Comparison of ENCODE assay signal across 1 cellular context in the genomic region with DNA sequence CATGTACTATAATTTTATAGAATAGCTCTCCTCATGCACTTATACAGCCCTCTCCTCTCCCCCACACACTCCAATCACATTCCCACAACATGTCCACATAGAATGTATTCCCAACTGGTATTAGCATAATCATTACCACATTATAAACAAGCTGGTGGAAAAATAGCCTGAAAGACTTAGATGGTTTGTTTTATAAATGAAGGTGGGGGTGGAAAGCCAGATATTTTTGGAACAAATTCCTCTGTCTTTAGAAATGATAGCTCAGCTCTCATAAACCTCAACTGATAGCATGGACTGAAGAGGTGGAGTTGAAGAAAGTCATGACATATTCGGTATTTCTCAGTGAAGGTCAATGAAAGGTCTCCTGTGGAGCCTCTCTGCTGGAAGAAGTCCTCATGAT.
TF ChIP-seq lines count a peak whose summit lies in the region.

No MANE protein-coding gene starts in this region.

TF ChIP-seq in IMR-90, 13 proteins besides CTCF, POLR2A, EP300 and RAD21:
- TF ChIP-seq SMC3 (IDR thresholded peaks at IDR 0.05; ENCODE audit: low read depth, low read length) (no peak), MAFK (IDR thresholded peaks at IDR 0.05; ENCODE audit: low read depth, low read length) (no peak), RCOR1 (IDR thresholded peaks at IDR 0.05; ENCODE audit: insufficient replicate concordance, low read length) (no peak), FOS (IDR thresholded peaks at IDR 0.05; ENCODE audit: low read depth, low read length) (no peak), CHD1 (IDR thresholded peaks at IDR 0.05; ENCODE audit: low read depth, low read length) (no peak), CEBPB (IDR thresholded peaks at IDR 0.05; ENCODE audit: low read depth, low read length) (no peak), MAZ (IDR thresholded peaks at IDR 0.05; ENCODE audit: borderline replicate concordance, low read depth, low read length) (no peak), NFE2L2 (IDR thresholded peaks at IDR 0.05; ENCODE audit: low read depth, low read length) (no peak), RFX5 (IDR thresholded peaks at IDR 0.05; ENCODE audit: low read depth, low read length) (no peak), BHLHE40 (IDR thresholded peaks at IDR 0.05; ENCODE audit: low read depth, low read length) (no peak), MXI1 (IDR thresholded peaks at IDR 0.05; ENCODE audit: borderline replicate concordance, low read depth, low read length) (no peak)
- TF ChIP-seq, protein P1, sequence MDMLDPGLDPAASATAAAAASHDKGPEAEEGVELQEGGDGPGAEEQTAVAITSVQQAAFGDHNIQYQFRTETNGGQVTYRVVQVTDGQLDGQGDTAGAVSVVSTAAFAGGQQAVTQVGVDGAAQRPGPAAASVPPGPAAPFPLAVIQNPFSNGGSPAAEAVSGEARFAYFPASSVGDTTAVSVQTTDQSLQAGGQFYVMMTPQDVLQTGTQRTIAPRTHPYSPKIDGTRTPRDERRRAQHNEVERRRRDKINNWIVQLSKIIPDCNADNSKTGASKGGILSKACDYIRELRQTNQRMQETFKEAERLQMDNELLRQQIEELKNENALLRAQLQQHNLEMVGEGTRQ (IDR thresholded peaks at IDR 0.05; ENCODE audit: low read depth, low read length) = no peak
- TF ChIP-seq, protein P2, sequence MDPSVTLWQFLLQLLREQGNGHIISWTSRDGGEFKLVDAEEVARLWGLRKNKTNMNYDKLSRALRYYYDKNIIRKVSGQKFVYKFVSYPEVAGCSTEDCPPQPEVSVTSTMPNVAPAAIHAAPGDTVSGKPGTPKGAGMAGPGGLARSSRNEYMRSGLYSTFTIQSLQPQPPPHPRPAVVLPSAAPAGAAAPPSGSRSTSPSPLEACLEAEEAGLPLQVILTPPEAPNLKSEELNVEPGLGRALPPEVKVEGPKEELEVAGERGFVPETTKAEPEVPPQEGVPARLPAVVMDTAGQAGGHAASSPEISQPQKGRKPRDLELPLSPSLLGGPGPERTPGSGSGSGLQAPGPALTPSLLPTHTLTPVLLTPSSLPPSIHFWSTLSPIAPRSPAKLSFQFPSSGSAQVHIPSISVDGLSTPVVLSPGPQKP (IDR thresholded peaks at IDR 0.05; ENCODE audit: borderline replicate concordance, low read depth, low read length) = no peak
